1 cellular context compared by ENCODE assay signal in the genomic region with DNA sequence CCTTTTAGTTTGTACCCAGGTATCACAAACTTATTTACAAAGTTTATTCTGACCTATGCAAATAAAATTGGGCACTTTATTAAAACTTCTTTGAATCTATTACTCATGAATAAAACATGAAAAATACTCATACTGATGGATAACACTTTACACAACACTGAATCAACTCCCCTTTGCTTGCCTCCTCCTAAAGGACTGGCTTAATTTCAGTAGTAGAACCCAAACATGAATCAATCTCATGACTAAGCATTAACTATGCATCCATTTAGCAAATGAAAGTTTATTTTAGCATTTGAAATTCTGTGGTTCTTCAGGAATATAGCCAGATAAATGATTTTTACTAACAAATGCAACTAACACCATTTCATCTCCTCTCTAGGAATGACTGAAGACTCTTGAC.
TF ChIP-seq lines count a peak whose summit lies in the region.

No MANE protein-coding gene starts in this region.

TF ChIP-seq in HepG2, 621 proteins besides CTCF, POLR2A, EP300 and RAD21 (continued from another document):
- TF ChIP-seq, protein P1, sequence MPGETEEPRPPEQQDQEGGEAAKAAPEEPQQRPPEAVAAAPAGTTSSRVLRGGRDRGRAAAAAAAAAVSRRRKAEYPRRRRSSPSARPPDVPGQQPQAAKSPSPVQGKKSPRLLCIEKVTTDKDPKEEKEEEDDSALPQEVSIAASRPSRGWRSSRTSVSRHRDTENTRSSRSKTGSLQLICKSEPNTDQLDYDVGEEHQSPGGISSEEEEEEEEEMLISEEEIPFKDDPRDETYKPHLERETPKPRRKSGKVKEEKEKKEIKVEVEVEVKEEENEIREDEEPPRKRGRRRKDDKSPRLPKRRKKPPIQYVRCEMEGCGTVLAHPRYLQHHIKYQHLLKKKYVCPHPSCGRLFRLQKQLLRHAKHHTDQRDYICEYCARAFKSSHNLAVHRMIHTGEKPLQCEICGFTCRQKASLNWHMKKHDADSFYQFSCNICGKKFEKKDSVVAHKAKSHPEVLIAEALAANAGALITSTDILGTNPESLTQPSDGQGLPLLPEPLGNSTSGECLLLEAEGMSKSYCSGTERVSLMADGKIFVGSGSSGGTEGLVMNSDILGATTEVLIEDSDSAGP (CRISPR knock-in tag; IDR thresholded peaks at IDR 0.05; ENCODE audit: borderline replicate concordance): no peak
- TF ChIP-seq TOPORS (CRISPR knock-in tag; IDR thresholded peaks at IDR 0.05): no peak
- no peak for TF ChIP-seq ZSCAN30 (CRISPR knock-in tag; IDR thresholded peaks at IDR 0.05)
- TF ChIP-seq ADNP (CRISPR knock-in tag; IDR thresholded peaks at IDR 0.05): no peak
- TF ChIP-seq FOXK2 (IDR thresholded peaks at IDR 0.05): no peak
- TF ChIP-seq, protein P2, sequence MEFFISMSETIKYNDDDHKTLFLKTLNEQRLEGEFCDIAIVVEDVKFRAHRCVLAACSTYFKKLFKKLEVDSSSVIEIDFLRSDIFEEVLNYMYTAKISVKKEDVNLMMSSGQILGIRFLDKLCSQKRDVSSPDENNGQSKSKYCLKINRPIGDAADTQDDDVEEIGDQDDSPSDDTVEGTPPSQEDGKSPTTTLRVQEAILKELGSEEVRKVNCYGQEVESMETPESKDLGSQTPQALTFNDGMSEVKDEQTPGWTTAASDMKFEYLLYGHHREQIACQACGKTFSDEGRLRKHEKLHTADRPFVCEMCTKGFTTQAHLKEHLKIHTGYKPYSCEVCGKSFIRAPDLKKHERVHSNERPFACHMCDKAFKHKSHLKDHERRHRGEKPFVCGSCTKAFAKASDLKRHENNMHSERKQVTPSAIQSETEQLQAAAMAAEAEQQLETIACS (CRISPR knock-in tag; IDR thresholded peaks at IDR 0.05): no peak
- no peak for TF ChIP-seq ZBTB8A (CRISPR knock-in tag; IDR thresholded peaks at IDR 0.05; ENCODE audit: borderline replicate concordance, low read depth)
- no peak for TF ChIP-seq FOXC1 (CRISPR knock-in tag; IDR thresholded peaks at IDR 0.05; ENCODE audit: borderline replicate concordance)
- peak in 1 of 2 experiments; percentile 31; a peak in 2 of 4 replicates for TF ChIP-seq MAFK (conservative IDR thresholded peaks at IDR 0.05 in 1 of 2, IDR thresholded peaks at IDR 0.05 in 1 of 2; ENCODE audit: low read length in 2 of 2)
- TF ChIP-seq ZFP36 (IDR thresholded peaks at IDR 0.05; ENCODE audit: borderline replicate concordance, low read depth, low read length, partially characterized antibody): no peak
- TF ChIP-seq, protein P3, sequence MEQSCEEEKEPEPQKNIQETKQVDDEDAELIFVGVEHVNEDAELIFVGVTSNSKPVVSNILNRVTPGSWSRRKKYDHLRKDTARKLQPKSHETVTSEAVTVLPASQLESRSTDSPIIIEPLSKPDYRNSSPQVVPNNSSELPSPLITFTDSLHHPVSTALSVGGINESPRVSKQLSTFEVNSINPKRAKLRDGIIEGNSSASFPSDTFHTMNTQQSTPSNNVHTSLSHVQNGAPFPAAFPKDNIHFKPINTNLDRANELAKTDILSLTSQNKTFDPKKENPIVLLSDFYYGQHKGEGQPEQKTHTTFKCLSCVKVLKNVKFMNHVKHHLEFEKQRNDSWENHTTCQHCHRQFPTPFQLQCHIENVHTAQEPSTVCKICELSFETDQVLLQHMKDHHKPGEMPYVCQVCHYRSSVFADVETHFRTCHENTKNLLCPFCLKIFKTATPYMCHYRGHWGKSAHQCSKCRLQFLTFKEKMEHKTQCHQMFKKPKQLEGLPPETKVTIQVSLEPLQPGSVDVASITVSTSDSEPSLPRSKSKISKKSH (CRISPR knock-in tag; IDR thresholded peaks at IDR 0.05; ENCODE audit: borderline replicate concordance): no peak
